Comparison of ENCODE assay signal across 1 cellular context in genomic region chr1:145956776-145957442, GRCh38.
TF ChIP-seq lines count a peak whose summit lies in the region.

No MANE protein-coding gene starts in this region.

TF ChIP-seq in HCT116, 20 proteins besides CTCF, POLR2A, EP300 and RAD21 (continued from another document):
- TF ChIP-seq FOSL1 (IDR thresholded peaks at IDR 0.05; ENCODE audit: low read depth): no peak
TF ChIP-seq in HCT116: peak in this region for 0.
